In genomic region chr15:63189955-63190691, GRCh38 we compare ENCODE assay signal across 8 cellular contexts. TPM values are rescaled to one million over a fixed set of nuclear protein-coding genes. Genes with fewer than 3 reads are reported as not detected.
DNase-seq lines count a peak whose midpoint lies in the region; TF ChIP-seq lines count a peak whose summit lies in the region.

No MANE protein-coding gene starts in this region.

- no peaks in the 10 kb centered on the region for H3K9me3 Mint-ChIP-seq in MCF 10A (ENCODE audit: unreplicated experiment)

- H3K9me3 ChIP-seq in mononuclear cell (ENCODE audit: low read depth, low read length) = no peaks in the 10 kb centered on the region

- peaks cover 53% of the 10 kb centered on the region for H3K4me1 ChIP-seq in mononuclear cell (ENCODE audit: insufficient read depth, low read length)

- H3K4me3 Mint-ChIP-seq in MCF 10A (ENCODE audit: unreplicated experiment) = peak overlapping the region; percentile 74

- BruUV-seq in MCF 10A (replicated peaks; lab: Mats Ljungman, UMichigan) = no TSS peak

- H3K4me3 ChIP-seq in mononuclear cell (ENCODE audit: low read length) = peak overlapping the region; percentile 89

- H3K27me3 ChIP-seq in mononuclear cell (ENCODE audit: insufficient read depth, low read length) = no peaks in the 10 kb centered on the region

- CTCF ChIA-PET in MCF 10A (lab: Yijun Ruan, JAX) = interaction anchor here (0.9 to 1.0 kb wide), 2 partner anchors 10 to 21 kb away, joined by 3 read pairs; no protein-coding TSS in a partner anchor

- no peaks in the 10 kb centered on the region for H3K36me3 Mint-ChIP-seq in MCF 10A (ENCODE audit: insufficient read depth, unreplicated experiment)

- TF ChIP-seq CTCF in MCF 10A (IDR thresholded peaks at IDR 0.05; ENCODE audit: unreplicated experiment) = no peak

- peak overlapping the region; percentile 20 for H3K27ac Mint-ChIP-seq in MCF 10A (ENCODE audit: low read depth, unreplicated experiment)

- DNase-seq in ELR (ENCODE audit: low read depth) = peak; percentile 41
- peak; percentile 43 for DNase-seq in NAMALWA (ENCODE audit: low spot score)
- DNase-seq in MCF 10A (ENCODE audit: unreplicated experiment) = no peak
- no peak for DNase-seq in HuH-7 (ENCODE audit: low spot score)
- no peak for DNase-seq in COLO668 (lab: John Stamatoyannopoulos, UW; ENCODE audit: unreplicated experiment)
- no peak for DNase-seq in NCI-H1930 (lab: John Stamatoyannopoulos, UW)
- no peak for DNase-seq in NCI-H2029 (lab: John Stamatoyannopoulos, UW)

- H3K4me1 Mint-ChIP-seq in MCF 10A (ENCODE audit: insufficient read depth, unreplicated experiment) = peaks cover 39% of the 10 kb centered on the region

- intact Hi-C loops in MCF 10A (cut with micrococcal nuclease) = no loop called here

- H3K27me3 Mint-ChIP-seq in MCF 10A (ENCODE audit: insufficient read depth, unreplicated experiment) = no peaks in the 10 kb centered on the region

- POLR2A ChIA-PET in MCF 10A (lab: Yijun Ruan, JAX) = interaction anchor here (0.5 to 4.4 kb wide), 12 partner anchors 13 to 87 kb away, joined by 3 to 24 read pairs (median 6); partner anchors contain the start of genes APH1B and RPS27L

RNA-seq across cellular contexts. Expression of gene RAB8B, which starts 0.7 kb away (rescaled TPM):
- total RNA-seq in MCF 10A (2022) (11.7 and 15.6 TPM in 2 replicates), mononuclear cell (163 TPM)

RNA-seq across cellular contexts. Expression of gene RPS27L, which starts 32.8 kb away (rescaled TPM):
- total RNA-seq in MCF 10A (2022) (154 and 172 TPM in 2 replicates), mononuclear cell (35.6 TPM)

Comparison
In these comparisons a context has a peak if more than half of its experiments do, and no peak if none do; other contexts are left out.
1. DNase-seq: peak in ELR (single experiment) and NAMALWA (single experiment); none in MCF 10A (single experiment), HuH-7 (single experiment), COLO668 (single experiment), NCI-H1930 (0 of 2) and NCI-H2029 (single experiment).